Comparison of ENCODE assay signal across 22 cellular contexts in the genomic region with DNA sequence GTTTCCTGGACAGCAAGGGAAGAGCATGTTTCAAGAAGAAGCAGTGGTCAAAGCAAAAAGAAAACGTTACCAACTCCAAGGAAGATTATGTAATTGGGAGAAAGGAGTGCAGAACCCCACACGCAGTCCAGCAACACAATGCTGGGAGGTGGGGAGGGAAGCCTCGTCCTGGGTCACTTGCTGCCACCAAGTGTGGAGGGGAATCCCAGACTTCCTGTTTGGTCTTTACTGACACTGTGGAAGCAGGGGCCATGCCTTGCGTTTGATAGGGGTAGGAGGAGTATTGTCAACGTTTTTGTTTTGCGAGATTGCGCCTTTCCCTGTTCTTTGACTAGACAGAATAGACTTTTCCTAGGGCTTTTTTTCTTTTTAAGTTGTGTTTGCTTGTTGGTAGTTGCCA.
DNase-seq lines count a peak whose midpoint lies in the region; ATAC-seq, FAIRE-seq and TF ChIP-seq lines count a peak whose summit lies in the region.
"Had no signal": no experiment of that assay in that cellular context is flagged by ENCODE, and none has a peak within 500 bp of the region (broad histone marks: within the 10 kb centered on the region; RNA-seq: fewer than 3 reads in every experiment).

No MANE protein-coding gene starts in this region.

- SMC1A ChIA-PET in GM12878 (lab: Charles Lee; ENCODE audit: uncharacterized antibody, unreplicated experiment): no interaction called here

- FAIRE-seq in GM12891 (lab: Jason Lieb, UNC) (no peak), GM12878 (lab: Jason Lieb, UNC) (no peak), frontal cortex (lab: Jason Lieb, UNC) (no peak)

- H2AFZ ChIP-seq in GM23338 (no peak overlapping the region), GM12878 (ENCODE audit: control insufficient read depth, low read depth, low read length) (no peak overlapping the region), parathyroid adenoma (no peak overlapping the region)

- H3K9me3 Mint-ChIP-seq in GM23338: peaks cover 2% of the 10 kb centered on the region; the same call in 1 of the 3 replicates

- H3K27me3 ChIP-seq in GM23338 (ENCODE audit: insufficient read depth) (no peaks in the 10 kb centered on the region), GM12878 (replicated peaks in 1 of 2; ENCODE audit: control insufficient read depth in 2 of 2, insufficient read depth in 2 of 2, low read length in 1 of 2) (no peaks in the 10 kb centered on the region), parathyroid adenoma (ENCODE audit: control insufficient read depth, insufficient read depth, low read length) (no peaks in the 10 kb centered on the region)
- H3K27me3 ChIP-seq: SJSA1 had no signal

- H4K20me1 ChIP-seq in GM23338 (replicated peaks; ENCODE audit: insufficient read depth) (no peaks in the 10 kb centered on the region; the same call in 1 of the 2 replicates), GM12878 (ENCODE audit: control insufficient read depth, insufficient read depth) (no peaks in the 10 kb centered on the region)

- H3K9me2 ChIP-seq in GM23338 (ENCODE audit: insufficient read depth): peaks cover 10% of the 10 kb centered on the region; the same call in 1 of the 2 replicates

- H3K4me3 ChIP-seq in GM23338: no peak overlapping the region
- H3K4me3 ChIP-seq in GM12878: no peak overlapping the region
- H3K4me3 ChIP-seq in parathyroid adenoma (ENCODE audit: low read depth, low read length): no peak overlapping the region
- H3K4me3 ChIP-seq: SJSA1, thoracic aorta had no signal

- H3K9ac ChIP-seq in GM12878 (ENCODE audit: control insufficient read depth, insufficient read depth, low read length) (no peak overlapping the region), parathyroid adenoma (no peak overlapping the region)

- no peaks in the 10 kb centered on the region for H3F3A ChIP-seq in GM23338 (replicated peaks; ENCODE audit: low read depth)

- H3K4me2 ChIP-seq in GM23338 (no peak overlapping the region), GM12878 (ENCODE audit: control insufficient read depth, insufficient read depth) (no peak overlapping the region), parathyroid adenoma (ENCODE audit: low read length) (peak overlapping the region; percentile 13)

- H3K4me1 Mint-ChIP-seq in GM23338: peaks cover 8% of the 10 kb centered on the region; the same call in 1 of the 3 replicates
- H3K4me1 Mint-ChIP-seq: activated CD4-positive, alpha-beta T cell treated with anti-CD3 and anti-CD28 coated beads for 36 hours had no signal

- intact Hi-C loops in GM12878 (cut with micrococcal nuclease; ENCODE audit: unreplicated experiment): no loop called here

- H3K36me3 ChIP-seq in GM23338 (ENCODE audit: insufficient read depth) (no peaks in the 10 kb centered on the region; the same call in 1 of the 2 replicates), GM12878 (ENCODE audit: control insufficient read depth in 2 of 2, insufficient read depth in 2 of 2, low read length in 1 of 2) (peaks cover 2 to 4% of the 10 kb centered on the region in 2 experiments; a peak in 2 of 4 replicates), parathyroid adenoma (ENCODE audit: control insufficient read depth, insufficient read depth, low read length) (no peaks in the 10 kb centered on the region)
- H3K36me3 ChIP-seq: SJSA1 had no signal

- ATAC-seq in GM23338: peak; percentile 58; the same call in 2 of the 3 replicates
- ATAC-seq in GM12878: peak; percentile 84
- ATAC-seq: activated CD4-positive, alpha-beta T cell treated with anti-CD3 and anti-CD28 coated beads for 36 hours had no signal

- H3K79me2 ChIP-seq in GM23338 (replicated peaks; ENCODE audit: insufficient read depth): no peaks in the 10 kb centered on the region
- no peaks in the 10 kb centered on the region for H3K79me2 ChIP-seq in GM12878 (ENCODE audit: control insufficient read depth, insufficient read depth, low read length)
- H3K79me2 ChIP-seq in parathyroid adenoma: no peaks in the 10 kb centered on the region

- H3K27ac ChIP-seq in GM23338 (ENCODE audit: low read depth) (peak overlapping the region; percentile 50), GM12878 (ENCODE audit: control insufficient read depth, insufficient read depth) (peak overlapping the region; percentile 1; the same call in 1 of the 2 replicates), parathyroid adenoma (no peak overlapping the region)
- H3K27ac ChIP-seq: SJSA1, thoracic aorta had no signal

- TF ChIP-seq EP300 in GM12878 (IDR thresholded peaks at IDR 0.05; ENCODE audit: borderline replicate concordance in 1 of 2, control insufficient read depth in 1 of 2, low read depth in 2 of 2, low read length in 2 of 2): no peak

- TSS peak; percentile 28 for BruUV-seq in GM12878 (replicated peaks; lab: Mats Ljungman, UMichigan)

- RAD21 ChIA-PET in GM12878 (lab: Charles Lee; ENCODE audit: unreplicated experiment): no interaction called here

- H3K27ac Mint-ChIP-seq in GM23338: peak overlapping the region; percentile 9; the same call in 1 of the 2 replicates
- H3K27ac Mint-ChIP-seq: activated CD4-positive, alpha-beta T cell treated with anti-CD3 and anti-CD28 coated beads for 36 hours; H9 had no signal

- no peaks in the 10 kb centered on the region for H3K4me1 ChIP-seq in GM23338 (ENCODE audit: insufficient read depth)
- 0 out of 2 replicates have a peak, but pooled peaks cover 4% of the 10 kb centered on the region for H3K4me1 ChIP-seq in GM12878 (ENCODE audit: control insufficient read depth, insufficient read depth, low read length)
- no peaks in the 10 kb centered on the region for H3K4me1 ChIP-seq in parathyroid adenoma
- H3K4me1 ChIP-seq: SJSA1 had no signal

- peaks cover 26% of the 10 kb centered on the region for H3K36me3 Mint-ChIP-seq in GM23338 (ENCODE audit: low read depth)

- H3K9me3 ChIP-seq in GM12878 (replicated peaks; ENCODE audit: control insufficient read depth, insufficient read depth, low read length): no peaks in the 10 kb centered on the region; the same call in 2 of the 3 replicates
- H3K9me3 ChIP-seq in parathyroid adenoma (ENCODE audit: control insufficient read depth, low read length): no peaks in the 10 kb centered on the region
- H3K9me3 ChIP-seq: SJSA1, thoracic aorta had no signal

- WGBS in GM12878 (ENCODE audit: insufficient coverage, insufficient replicate concordance, low lambda C conversion rate, missing lambda C conversion rate): 70% methylated on average over 7 of the region's 7 CpGs

- no peak for TF ChIP-seq CTCF in GM23338 (conservative IDR thresholded peaks at IDR 0.05; ENCODE audit: low read depth in 2 of 2)
- TF ChIP-seq CTCF in GM12878 (IDR thresholded peaks at IDR 0.05 in 2 of 3, conservative IDR thresholded peaks at IDR 0.05 in 1 of 3; ENCODE audit: control insufficient read depth in 2 of 3, extremely low read depth in 1 of 3, insufficient read depth in 1 of 3, low read depth in 3 of 3, low read length in 3 of 3): no peak
- TF ChIP-seq CTCF in parathyroid adenoma (IDR thresholded peaks at IDR 0.05): no peak

- no peak for TF ChIP-seq RAD21 in GM12878 (IDR thresholded peaks at IDR 0.05; ENCODE audit: insufficient read depth, low read depth, low read length)

- TF ChIP-seq POLR2A in GM12891 (IDR thresholded peaks at IDR 0.05; ENCODE audit: low read depth, low read length) (no peak), GM12878 (IDR thresholded peaks at IDR 0.05; ENCODE audit: low read depth, low read length) (no peak)

- H3K27me3 Mint-ChIP-seq in GM23338 (ENCODE audit: insufficient read depth, low read depth, poor library complexity): peaks cover 3% of the 10 kb centered on the region
- H3K27me3 Mint-ChIP-seq: activated CD4-positive, alpha-beta T cell treated with anti-CD3 and anti-CD28 coated beads for 36 hours; CD4-positive, alpha-beta memory T cell had no signal

- DNase-seq in GM12891 (ENCODE audit: insufficient read length, low spot score) (no peak), GM23338 (ENCODE audit: low spot score) (no peak), GM12878 (ENCODE audit: low read depth, low spot score) (no peak), amygdala (lab: John Stamatoyannopoulos, UW) (no peak), frontal cortex (ENCODE audit: low spot score in 2 of 2) (no peak), mesenteric fat pad (ENCODE audit: low spot score) (no peak)
- DNase-seq: activated CD4-positive, alpha-beta T cell treated with anti-CD3 and anti-CD28 coated beads for 36 hours; activated CD8-positive, alpha-beta memory T cell treated with anti-CD3 and anti-CD28 coated beads, Interleukin-2, amount 50 U/mL, for 48 hours; CD4-positive, alpha-beta memory T cell; DMS153; GF-D8; glutamatergic neuron; H9; IMR-90; kidney glomerular epithelial cell; NCI-H1092 treated with DMSO at 0.1 percent for 48 hours; NCI-H2029 treated with DMSO at 0.1 percent for 48 hours; NCI-H226; occipital lobe had no signal

- POLR2A ChIA-PET in GM12878 (lab: Charles Lee): no interaction called here

- in situ Hi-C loops in GM12878 (cut with MboI): loop anchor here (25.0 kb wide), 1 partner anchor 1684 kb away; no protein-coding TSS in a partner anchor

- CTCF ChIA-PET in GM12878 (lab: Yijun Ruan, JAX): no interaction called here

- H3K4me3 Mint-ChIP-seq in GM23338: no peak overlapping the region
- H3K4me3 Mint-ChIP-seq: activated CD4-positive, alpha-beta T cell treated with anti-CD3 and anti-CD28 coated beads for 36 hours; CD4-positive, alpha-beta memory T cell; H9 had no signal

TF ChIP-seq in GM12891, 5 proteins besides CTCF, POLR2A, EP300 and RAD21:
- no peak for TF ChIP-seq POLR2AphosphoS5 (IDR thresholded peaks at IDR 0.05; ENCODE audit: low read depth, low read length)
- TF ChIP-seq SPI1 (IDR thresholded peaks at IDR 0.05; ENCODE audit: low read depth, low read length): 0 out of 2 replicates have a peak, but pooled peaks have one; percentile 14

TF ChIP-seq in GM23338, 12 proteins besides CTCF, POLR2A, EP300 and RAD21 (continues in another document):
- TF ChIP-seq ZNF331 (CRISPR knock-in tag; IDR thresholded peaks at IDR 0.05; ENCODE audit: low read depth) (no peak), STAT1 (IDR thresholded peaks at IDR 0.05; ENCODE audit: unreplicated experiment) (no peak), EZH2phosphoT487 (IDR thresholded peaks at IDR 0.05; ENCODE audit: unreplicated experiment) (no peak), EZH2 (IDR thresholded peaks at IDR 0.05; ENCODE audit: low read depth, unreplicated experiment) (no peak), POLR2AphosphoS5 (IDR thresholded peaks at IDR 0.05; ENCODE audit: low read depth) (no peak)

TF ChIP-seq in GM12878, 131 proteins besides CTCF, POLR2A, EP300 and RAD21 (continues in another document):
- no peak for TF ChIP-seq POLR2AphosphoS2 (IDR thresholded peaks at IDR 0.05; ENCODE audit: low read depth, low read length)
